ENCODE assay signal across 13 cellular contexts in genomic region chr14:93953263-93953662, GRCh38. TPM values are rescaled to one million over a fixed set of nuclear protein-coding genes. Genes with fewer than 3 reads are reported as not detected.
DNase-seq lines count a peak whose midpoint lies in the region; ATAC-seq, FAIRE-seq and TF ChIP-seq lines count a peak whose summit lies in the region.
"Had no signal": no experiment of that assay in that cellular context is flagged by ENCODE, and none has a peak within 500 bp of the region (broad histone marks: within the 10 kb centered on the region; RNA-seq: fewer than 3 reads in every experiment).

No MANE protein-coding gene starts in this region.

- H3K9me3 ChIP-seq in HepG2 (ENCODE audit: low read length) (no peaks in the 10 kb centered on the region), right lobe of liver (no peaks in the 10 kb centered on the region), OCI-LY1 (ENCODE audit: low read length) (no peaks in the 10 kb centered on the region), endodermal cell (ENCODE audit: control insufficient read depth, low read length) (no peaks in the 10 kb centered on the region), A673 (ENCODE audit: low read depth, low read length, poor library complexity, severe bottlenecking) (no peaks in the 10 kb centered on the region)

- H3K79me2 ChIP-seq in HepG2 (ENCODE audit: insufficient read depth, low read length), result no peaks in the 10 kb centered on the region
- H3K79me2 ChIP-seq in OCI-LY1 (ENCODE audit: insufficient read depth, low read length), result no peaks in the 10 kb centered on the region

- no peaks in the 10 kb centered on the region for H3F3A ChIP-seq in OCI-LY1 (ENCODE audit: insufficient read depth, low read length)

- no peaks in the 10 kb centered on the region for H4K20me1 ChIP-seq in HepG2 (ENCODE audit: insufficient read depth, low read length)
- H4K20me1 ChIP-seq in OCI-LY1 (ENCODE audit: insufficient read depth, low read length), result no peaks in the 10 kb centered on the region

- H3K9ac ChIP-seq in HepG2 (ENCODE audit: insufficient read depth, low read depth, low read length) (peak overlapping the region; percentile 44; the same call in 1 of the 2 replicates), OCI-LY1 (ENCODE audit: low read length) (peak overlapping the region; percentile 88), endodermal cell (ENCODE audit: extremely low read depth, low read length, poor library complexity, severe bottlenecking) (no peak overlapping the region)

- CTCF ChIA-PET in HepG2 (lab: Yijun Ruan, JAX; ENCODE audit: low intra/inter-chr PET ratio, low total read pairs), result interaction anchor here (1.1 to 2.0 kb wide), 4 partner anchors 13 to 32 kb away, joined by 3 to 23 read pairs (median 4); no protein-coding TSS in a partner anchor
- CTCF ChIA-PET in Calu3 (lab: Charles Lee), result no interaction called here
- CTCF ChIA-PET in RWPE1 (lab: Yijun Ruan, JAX), result interaction anchor here (0.6 to 1.1 kb wide), 2 partner anchors 13 to 14 kb away, joined by 3 to 5 read pairs; no protein-coding TSS in a partner anchor
- CTCF ChIA-PET in A673 (lab: Charles Lee), result no interaction called here

- H3K4me3 ChIP-seq in HepG2 (replicated peaks in 1 of 3; ENCODE audit: insufficient read depth in 1 of 3, low read depth in 2 of 3, low read length in 3 of 3) (peak overlapping the region; percentile 25 to 66 (median 58); a peak in 5 of 6 replicates), right lobe of liver (no peak overlapping the region), OCI-LY1 (ENCODE audit: low read depth, low read length, poor library complexity, severe bottlenecking) (peak overlapping the region; percentile 62), endodermal cell (ENCODE audit: low read length) (no peak overlapping the region), A673 (ENCODE audit: low read depth, low read length, poor library complexity, severe bottlenecking) (no peak overlapping the region)

- H3K27me3 Mint-ChIP-seq in endodermal cell (ENCODE audit: insufficient read depth) (peaks cover 18% of the 10 kb centered on the region), Calu3 (ENCODE audit: unreplicated experiment) (no peaks in the 10 kb centered on the region)

- H3K9me3 Mint-ChIP-seq in endodermal cell, result no peaks in the 10 kb centered on the region
- H3K9me3 Mint-ChIP-seq in Calu3 (ENCODE audit: low read depth, unreplicated experiment), result no peaks in the 10 kb centered on the region
- H3K9me3 Mint-ChIP-seq: activated naive CD4-positive, alpha-beta T cell treated with anti-CD3 and anti-CD28 coated beads, Interleukin-2, amount 50 U/mL, for 72 hours had no signal

- DNase-seq in HepG2 (ENCODE audit: low spot score), result peak; percentile 50
- no peak for DNase-seq in right lobe of liver
- DNase-seq in endodermal cell, result peak; percentile 79
- no peak for DNase-seq in Calu3
- DNase-seq in RWPE1 (ENCODE audit: low spot score), result no peak
- no peak for DNase-seq in A673 (ENCODE audit: low spot score)
- DNase-seq: cortex of kidney, Kasumi-1 had no signal

- POLR2A ChIA-PET in HepG2 (lab: Yijun Ruan, JAX), result interaction anchor here (2.2 kb wide), 1 partner anchor 12 kb away, joined by 14 read pairs; no protein-coding TSS in a partner anchor
- POLR2A ChIA-PET in RWPE1 (lab: Yijun Ruan, JAX; ENCODE audit: low non-redundant PET), result no interaction called here
- POLR2A ChIA-PET in A673 (lab: Charles Lee; ENCODE audit: low non-redundant PET), result no interaction called here

- BruUV-seq in HepG2 (replicated peaks; lab: Mats Ljungman, UMichigan) (no TSS peak), Calu3 (replicated peaks; lab: Mats Ljungman, UMichigan) (no TSS peak), A673 (replicated peaks; lab: Mats Ljungman, UMichigan) (no TSS peak)

- intact Hi-C loops in HepG2 (cut with micrococcal nuclease; ENCODE audit: unreplicated experiment), result loop anchor here (1.0 to 10.0 kb wide), 2 partner anchors 17 to 182 kb away; no protein-coding TSS in a partner anchor
- intact Hi-C loops in right lobe of liver (cut with DNase I), result no loop called here
- intact Hi-C loops in Calu3 (cut with micrococcal nuclease; ENCODE audit: unreplicated experiment), result no loop called here
- intact Hi-C loops in A673 (cut with micrococcal nuclease; ENCODE audit: unreplicated experiment), result no loop called here

- H3K4me1 ChIP-seq in HepG2 (ENCODE audit: insufficient read depth, low read length) (peaks cover 61% of the 10 kb centered on the region), right lobe of liver (peaks cover 0 to 5% (median 0%) of the 10 kb centered on the region in 4 donors), OCI-LY1 (ENCODE audit: insufficient read depth, low read length, severe bottlenecking) (peaks cover 62% of the 10 kb centered on the region), endodermal cell (ENCODE audit: control insufficient read depth, insufficient read depth, low read length) (no peaks in the 10 kb centered on the region), A673 (ENCODE audit: insufficient read depth, low read length, poor library complexity, severe bottlenecking) (no peaks in the 10 kb centered on the region)

- peak; percentile 79 for TF ChIP-seq CTCF in HepG2 (CRISPR knock-in tag; IDR thresholded peaks at IDR 0.05)
- no peak for TF ChIP-seq CTCF in right lobe of liver (IDR thresholded peaks at IDR 0.05)
- TF ChIP-seq CTCF in OCI-LY1 (IDR thresholded peaks at IDR 0.05; ENCODE audit: low read length), result peak; percentile 62; the same call in 1 of the 2 replicates
- peak; percentile 64 for TF ChIP-seq CTCF in endodermal cell (conservative IDR thresholded peaks at IDR 0.05)
- no peak for TF ChIP-seq CTCF in Calu3 (IDR thresholded peaks at IDR 0.05; ENCODE audit: unreplicated experiment)
- TF ChIP-seq CTCF in RWPE1 (conservative IDR thresholded peaks at IDR 0.05; ENCODE audit: low read depth), result no peak
- TF ChIP-seq CTCF in A673 (conservative IDR thresholded peaks at IDR 0.05; ENCODE audit: low read depth, low read length), result no peak

- H3K27ac ChIP-seq in HepG2 (ENCODE audit: extremely low read length, insufficient read depth, low read length) (no peak overlapping the region), right lobe of liver (no peak overlapping the region), OCI-LY1 (ENCODE audit: low read depth, low read length, poor library complexity, severe bottlenecking) (peak overlapping the region; percentile 100), endodermal cell (ENCODE audit: low read depth, low read length) (no peak overlapping the region), RWPE1 (no peak overlapping the region), A673 (ENCODE audit: low read depth, low read length, poor library complexity, severe bottlenecking) (no peak overlapping the region)
- H3K27ac ChIP-seq: VCaP had no signal

- H3K4me1 Mint-ChIP-seq in endodermal cell (peaks cover 18% of the 10 kb centered on the region), Calu3 (ENCODE audit: low read depth, unreplicated experiment) (peaks cover 20% of the 10 kb centered on the region)

- H3K4me2 ChIP-seq in HepG2 (ENCODE audit: low read depth, low read length) (peak overlapping the region; percentile 98), OCI-LY1 (ENCODE audit: low read length) (peak overlapping the region; percentile 93)

- TF ChIP-seq EP300 in HepG2 (IDR thresholded peaks at IDR 0.05; ENCODE audit: low read depth in 2 of 2, low read length in 2 of 2), result no peak
- TF ChIP-seq EP300 in HepG2 (CRISPR knock-in tag; IDR thresholded peaks at IDR 0.05; ENCODE audit: borderline replicate concordance), result no peak

- H3K27me3 ChIP-seq in HepG2 (ENCODE audit: control insufficient read depth in 1 of 2, insufficient read depth in 2 of 2, low read length in 2 of 2) (no peaks in the 10 kb centered on the region), right lobe of liver (no peaks in the 10 kb centered on the region), OCI-LY1 (ENCODE audit: insufficient read depth, low read length) (no peaks in the 10 kb centered on the region), endodermal cell (ENCODE audit: control insufficient read depth, insufficient read depth, low read length, poor library complexity, severe bottlenecking) (no peaks in the 10 kb centered on the region), A673 (replicated peaks; ENCODE audit: insufficient read depth, low read depth, low read length, poor library complexity) (no peaks in the 10 kb centered on the region)

- H3K36me3 Mint-ChIP-seq in endodermal cell (ENCODE audit: low read depth), result no peaks in the 10 kb centered on the region
- H3K36me3 Mint-ChIP-seq in Calu3 (ENCODE audit: insufficient read depth, unreplicated experiment), result no peaks in the 10 kb centered on the region

- no peak overlapping the region for H3K27ac Mint-ChIP-seq in endodermal cell
- H3K27ac Mint-ChIP-seq in Calu3 (ENCODE audit: unreplicated experiment), result no peak overlapping the region

- peak; percentile 85 for ATAC-seq in HepG2
- no peak for ATAC-seq in right lobe of liver
- no peak for ATAC-seq in GM19452 (IDR thresholded peaks at IDR 0.05; ENCODE audit: unreplicated experiment)
- ATAC-seq: activated naive CD4-positive, alpha-beta T cell treated with anti-CD3 and anti-CD28 coated beads, Interleukin-2, amount 50 U/mL, for 72 hours had no signal

- 24% methylated on average over 9 of the region's 14 CpGs for WGBS in HepG2 (ENCODE audit: low lambda C conversion rate)
- 36% methylated on average over 6 of the region's 14 CpGs for WGBS in right lobe of liver (ENCODE audit: insufficient coverage, low coverage, low lambda C conversion rate, missing lambda C conversion rate)
- WGBS in endodermal cell (ENCODE audit: insufficient coverage in 1 of 2, insufficient read length in 1 of 2), 2 experiments, result 75 to 79% methylated on average over 14 of the region's 14 CpGs

- H2AFZ ChIP-seq in HepG2 (ENCODE audit: low read length), result no peak overlapping the region
- H2AFZ ChIP-seq in OCI-LY1 (ENCODE audit: low read length), result no peak overlapping the region

- H3K4me3 Mint-ChIP-seq in endodermal cell, result no peak overlapping the region
- no peak overlapping the region for H3K4me3 Mint-ChIP-seq in Calu3 (ENCODE audit: low read depth, unreplicated experiment)

- in situ Hi-C loops in HepG2 (cut with HindIII; ENCODE audit: extremely low pct_ligation_motif_present, low pct_unique_long_range_greater_than_20kb), result no loop called here

- no peaks in the 10 kb centered on the region for H3K36me3 ChIP-seq in HepG2 (replicated peaks in 1 of 2; ENCODE audit: control insufficient read depth in 1 of 2, insufficient read depth in 2 of 2, low read length in 2 of 2)
- no peaks in the 10 kb centered on the region for H3K36me3 ChIP-seq in right lobe of liver
- H3K36me3 ChIP-seq in OCI-LY1 (ENCODE audit: insufficient read depth, low read length), result peaks cover 60% of the 10 kb centered on the region
- H3K36me3 ChIP-seq in endodermal cell (ENCODE audit: control insufficient read depth, insufficient read depth, low read length), result no peaks in the 10 kb centered on the region
- H3K36me3 ChIP-seq in A673 (ENCODE audit: insufficient read depth, low read length, poor library complexity, severe bottlenecking), result no peaks in the 10 kb centered on the region

- no peaks in the 10 kb centered on the region for H3K9me2 ChIP-seq in OCI-LY1 (ENCODE audit: low read depth, low read length)

- TF ChIP-seq RAD21 in HepG2 (CRISPR knock-in tag; IDR thresholded peaks at IDR 0.05), result peak; percentile 72

- TF ChIP-seq POLR2A in HepG2 (IDR thresholded peaks at IDR 0.05; ENCODE audit: insufficient read depth in 1 of 2, low read depth in 2 of 2, low read length in 2 of 2) (no peak), right lobe of liver (IDR thresholded peaks at IDR 0.05) (no peak)

- peak; percentile 53 for FAIRE-seq in HepG2 (lab: Jason Lieb, UNC)
- FAIRE-seq: keratinocyte had no signal

RNA-seq across cellular contexts. Expression of gene ASB2, which starts 23.1 kb away (rescaled TPM):
- total RNA-seq in HepG2 (2016; rRNA removed; fragmentation: Illumina TruSeq; extraction: Trizol) (0.46 and 0.82 TPM in 2 replicates), right lobe of liver (under 1 TPM; 0.20 to 0.59 (median 0.28) TPM), endodermal cell (under 1 TPM in 1 of 2 donors, not detected in 1; 0.11 TPM), Calu3 (2022) (0.17 and 0.19 TPM in 2 replicates), A673 (2021) (not detected in 2 replicates)
- total RNA-seq in HepG2 (2016; cell fraction: cytosol; rRNA removed; fragmentation: Illumina TruSeq; extraction: Trizol; ENCODE audit: low read depth), result 0.26 and 0.40 TPM in 2 replicates
- 0.62 and 0.93 TPM in 2 replicates for total RNA-seq in HepG2 (2016; cell fraction: insoluble cytoplasmic fraction; rRNA removed; fragmentation: Illumina TruSeq; extraction: Trizol)
- total RNA-seq in HepG2 (2016; cell fraction: membrane; rRNA removed; fragmentation: Illumina TruSeq; extraction: Trizol), result 0.37 and 0.83 TPM in 2 replicates
- total RNA-seq in HepG2 (2016; cell fraction: nucleus; rRNA removed; fragmentation: Illumina TruSeq; extraction: Trizol), result 1.1 and 1.3 TPM in 2 replicates
- polyA plus RNA-seq in HepG2 (2011; rRNA removed), result 4.1 and 4.5 TPM in 2 replicates
- polyA plus RNA-seq in HepG2 (2011; cell fraction: cytosol; rRNA removed), result 4.5 and 6.1 TPM in 2 replicates
- polyA plus RNA-seq in HepG2 (2011; cell fraction: nucleus; rRNA removed), result 9.6 and 13.9 TPM in 2 replicates
- polyA plus RNA-seq in HepG2 (2012), result 0.48 and 0.80 TPM in 2 replicates
- 0.21 and 0.37 TPM in 2 replicates for polyA plus RNA-seq in HepG2 (2016; cell fraction: cytosol; fragmentation: Illumina TruSeq; extraction: Trizol; ENCODE audit: low read depth)
- 0.58 and 0.71 TPM in 2 replicates for polyA plus RNA-seq in HepG2 (2016; cell fraction: insoluble cytoplasmic fraction; fragmentation: Illumina TruSeq; extraction: Trizol; ENCODE audit: low read depth)
- 0.35 and 0.43 TPM in 2 replicates for polyA plus RNA-seq in HepG2 (2016; cell fraction: membrane; fragmentation: Illumina TruSeq; extraction: Trizol; ENCODE audit: low read depth)
- 1.0 and 1.6 TPM in 2 replicates for polyA plus RNA-seq in HepG2 (2016; cell fraction: nucleus; fragmentation: Illumina TruSeq; extraction: Trizol; ENCODE audit: insufficient read depth, low read depth)
- polyA minus RNA-seq in HepG2 (2011; rRNA and poly(A)+ RNA removed; ENCODE audit: low replicate concordance), result 14.4 TPM in 1 of 2 replicates, not detected in the other
- polyA minus RNA-seq in HepG2 (2011; cell fraction: cytosol; rRNA and poly(A)+ RNA removed), result 3.1 and 3.4 TPM in 2 replicates
- 3.7 and 6.6 TPM in 2 replicates for polyA minus RNA-seq in HepG2 (2011; cell fraction: nucleus; rRNA and poly(A)+ RNA removed)
- polyA plus RNA-seq in endodermal cell (2013, experiment 1 of 2), result 0.75 TPM
- polyA plus RNA-seq in endodermal cell (2013, experiment 2 of 2), result 0.58 TPM

RNA-seq across cellular contexts. Expression of gene FAM181A, which starts 26.1 kb away (rescaled TPM):
- total RNA-seq in HepG2 (2016; rRNA removed; fragmentation: Illumina TruSeq; extraction: Trizol) (1.1 and 1.5 TPM in 2 replicates), right lobe of liver (not detected), endodermal cell (not detected), Calu3 (2022) (not detected in 2 replicates), A673 (2021) (not detected in 2 replicates)
- 0.18 and 0.51 TPM in 2 replicates for total RNA-seq in HepG2 (2016; cell fraction: cytosol; rRNA removed; fragmentation: Illumina TruSeq; extraction: Trizol; ENCODE audit: low read depth)
- 0.95 and 1.2 TPM in 2 replicates for total RNA-seq in HepG2 (2016; cell fraction: insoluble cytoplasmic fraction; rRNA removed; fragmentation: Illumina TruSeq; extraction: Trizol)
- 1.1 and 1.4 TPM in 2 replicates for total RNA-seq in HepG2 (2016; cell fraction: membrane; rRNA removed; fragmentation: Illumina TruSeq; extraction: Trizol)
- 0.38 and 1.1 TPM in 2 replicates for total RNA-seq in HepG2 (2016; cell fraction: nucleus; rRNA removed; fragmentation: Illumina TruSeq; extraction: Trizol)
- polyA plus RNA-seq in HepG2 (2011; rRNA removed), result 0.80 and 1.1 TPM in 2 replicates
- polyA plus RNA-seq in HepG2 (2011; cell fraction: cytosol; rRNA removed), result 0.47 and 0.89 TPM in 2 replicates
- polyA plus RNA-seq in HepG2 (2011; cell fraction: nucleus; rRNA removed), result 0.45 and 0.61 TPM in 2 replicates
- 0.69 and 0.97 TPM in 2 replicates for polyA plus RNA-seq in HepG2 (2012)
- polyA plus RNA-seq in HepG2 (2016; cell fraction: cytosol; fragmentation: Illumina TruSeq; extraction: Trizol; ENCODE audit: low read depth), result 0.54 and 0.60 TPM in 2 replicates
- 1.4 and 1.8 TPM in 2 replicates for polyA plus RNA-seq in HepG2 (2016; cell fraction: insoluble cytoplasmic fraction; fragmentation: Illumina TruSeq; extraction: Trizol; ENCODE audit: low read depth)
- polyA plus RNA-seq in HepG2 (2016; cell fraction: membrane; fragmentation: Illumina TruSeq; extraction: Trizol; ENCODE audit: low read depth), result 0.57 and 0.84 TPM in 2 replicates
- polyA plus RNA-seq in HepG2 (2016; cell fraction: nucleus; fragmentation: Illumina TruSeq; extraction: Trizol; ENCODE audit: insufficient read depth, low read depth), result 1.6 and 2.1 TPM in 2 replicates
- 1.6 TPM in 1 of 2 replicates, not detected in the other for polyA minus RNA-seq in HepG2 (2011; rRNA and poly(A)+ RNA removed; ENCODE audit: low replicate concordance)
- polyA minus RNA-seq in HepG2 (2011; cell fraction: cytosol; rRNA and poly(A)+ RNA removed), result not detected in 2 replicates
- polyA minus RNA-seq in HepG2 (2011; cell fraction: nucleus; rRNA and poly(A)+ RNA removed), result not detected in 2 replicates
- polyA plus RNA-seq in endodermal cell (2013, experiment 1 of 2), result 13.0 TPM
- polyA plus RNA-seq in endodermal cell (2013, experiment 2 of 2), result 11.0 TPM
- total RNA-seq: activated naive CD4-positive, alpha-beta T cell treated with anti-CD3 and anti-CD28 coated beads, Interleukin-2, amount 50 U/mL, for 72 hours had no signal

RNA-seq across cellular contexts. Expression of gene CCDC197, which starts 43.8 kb away (rescaled TPM):
- 0.11 TPM in 1 of 2 replicates, not detected in the other for total RNA-seq in HepG2 (2016; rRNA removed; fragmentation: Illumina TruSeq; extraction: Trizol)
- not detected in 2 replicates for total RNA-seq in HepG2 (2016; cell fraction: cytosol; rRNA removed; fragmentation: Illumina TruSeq; extraction: Trizol; ENCODE audit: low read depth)
- not detected in 2 replicates for total RNA-seq in HepG2 (2016; cell fraction: insoluble cytoplasmic fraction; rRNA removed; fragmentation: Illumina TruSeq; extraction: Trizol)
- total RNA-seq in HepG2 (2016; cell fraction: membrane; rRNA removed; fragmentation: Illumina TruSeq; extraction: Trizol), result not detected in 2 replicates
- not detected in 2 replicates for total RNA-seq in HepG2 (2016; cell fraction: nucleus; rRNA removed; fragmentation: Illumina TruSeq; extraction: Trizol)
- polyA plus RNA-seq in HepG2 (2011; rRNA removed), result 0.13 TPM in 1 of 2 replicates, not detected in the other
- not detected in 2 replicates for polyA plus RNA-seq in HepG2 (2011; cell fraction: cytosol; rRNA removed)
- polyA plus RNA-seq in HepG2 (2011; cell fraction: nucleus; rRNA removed), result 0.17 TPM in 1 of 2 replicates, not detected in the other
- polyA plus RNA-seq in HepG2 (2012), result 0.11 TPM in 1 of 2 replicates, not detected in the other
- not detected in 2 replicates for polyA plus RNA-seq in HepG2 (2016; cell fraction: cytosol; fragmentation: Illumina TruSeq; extraction: Trizol; ENCODE audit: low read depth)
- not detected in 2 replicates for polyA plus RNA-seq in HepG2 (2016; cell fraction: insoluble cytoplasmic fraction; fragmentation: Illumina TruSeq; extraction: Trizol; ENCODE audit: low read depth)
- 0.16 TPM in 1 of 2 replicates, not detected in the other for polyA plus RNA-seq in HepG2 (2016; cell fraction: membrane; fragmentation: Illumina TruSeq; extraction: Trizol; ENCODE audit: low read depth)
- polyA plus RNA-seq in HepG2 (2016; cell fraction: nucleus; fragmentation: Illumina TruSeq; extraction: Trizol; ENCODE audit: insufficient read depth, low read depth), result 0.33 TPM in 1 of 2 replicates, not detected in the other
- polyA minus RNA-seq in HepG2 (2011; rRNA and poly(A)+ RNA removed; ENCODE audit: low replicate concordance), result 0.20 TPM in 1 of 2 replicates, not detected in the other
- not detected in 2 replicates for polyA minus RNA-seq in HepG2 (2011; cell fraction: cytosol; rRNA and poly(A)+ RNA removed)
- polyA minus RNA-seq in HepG2 (2011; cell fraction: nucleus; rRNA and poly(A)+ RNA removed), result not detected in 2 replicates
- total RNA-seq in right lobe of liver, result not detected
- total RNA-seq in endodermal cell, result not detected
- not detected for polyA plus RNA-seq in endodermal cell (2013, experiment 1 of 2)
- polyA plus RNA-seq in endodermal cell (2013, experiment 2 of 2), result not detected
- total RNA-seq in Calu3 (2022), result not detected in 2 replicates
- total RNA-seq in A673 (2021), result not detected in 2 replicates
- polyA plus RNA-seq: keratinocyte had no signal

Comparison
In these comparisons a context has a peak if more than half of its experiments do, and no peak if none do; other contexts are left out.
1. DNase-seq: peak in HepG2 (single experiment) and endodermal cell (single experiment); none in right lobe of liver (0 of 3), Calu3 (single experiment), RWPE1 (single experiment) and A673 (single experiment).
2. H3K4me3 ChIP-seq: peak in HepG2 (3 of 3) and OCI-LY1 (single experiment); none in right lobe of liver (0 of 3), endodermal cell (single experiment) and A673 (single experiment).
3. CTCF ChIP-seq: peak in HepG2 (single experiment), OCI-LY1 (single experiment) and endodermal cell (single experiment); none in right lobe of liver (0 of 4), Calu3 (single experiment), RWPE1 (single experiment) and A673 (single experiment).
4. CTCF ChIA-PET loops: an anchor here in HepG2 (1.1 to 2.0 kb wide) and RWPE1 (0.6 to 1.1 kb wide); none called in Calu3 and A673.